ENCODE assay signal across 11 cellular contexts in the genomic region with DNA sequence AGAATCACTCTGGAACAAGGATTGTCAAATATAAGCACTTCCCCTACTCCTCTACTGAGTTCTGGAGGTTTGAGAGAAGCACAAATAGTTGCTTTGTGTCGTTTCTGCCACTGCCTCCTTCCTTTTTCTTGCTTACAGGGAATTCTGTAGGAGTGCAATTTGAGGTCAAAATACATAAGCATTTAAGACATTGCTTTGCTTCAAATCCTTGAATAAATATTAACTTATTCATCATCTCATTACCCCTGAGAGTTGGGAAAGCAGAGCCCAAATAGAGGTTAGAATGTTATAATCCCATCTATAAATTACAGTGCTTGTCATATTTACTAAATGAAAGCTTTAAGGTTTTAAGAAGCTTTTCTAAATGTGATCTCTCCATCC.
A peak's percentile ranks its signal among the peaks of the same experiment; 100 is the strongest.
DNase-seq lines count a peak whose midpoint lies in the region; ATAC-seq and TF ChIP-seq lines count a peak whose summit lies in the region.
"Had no signal": no experiment of that assay in that cellular context is flagged by ENCODE, and none has a peak within 500 bp of the region (broad histone marks: within the 10 kb centered on the region; RNA-seq: fewer than 3 reads in every experiment).

No MANE protein-coding gene starts in this region.

- H3K4me1 ChIP-seq in PC-3 (ENCODE audit: insufficient read depth, low read length): peaks cover 36% of the 10 kb centered on the region

- no peak overlapping the region for H3K4me3 ChIP-seq in PC-3 (ENCODE audit: low read length)
- H3K4me3 ChIP-seq: adrenal gland had no signal

- H3K27ac ChIP-seq in PC-3 (ENCODE audit: low read length): peak overlapping the region; percentile 68

- no peaks in the 10 kb centered on the region for H3K9me3 Mint-ChIP-seq in nephron

- intact Hi-C loops in PC-3 (cut with micrococcal nuclease): loop anchor here (5.0 kb wide), 1 partner anchor 176 kb away; no protein-coding TSS in a partner anchor

- no peaks in the 10 kb centered on the region for H3K9me2 ChIP-seq in PC-3 (replicated peaks; ENCODE audit: low read length)

- no TSS peak for BruUV-seq in PC-3 (replicated peaks; lab: Mats Ljungman, UMichigan)

- DNase-seq in ACHN (peak; percentile 77), PC-3 (peak; percentile 49), fibroblast of gingiva (ENCODE audit: low read depth) (peak; percentile 46), retina (no peak), NCI-H1436 (lab: John Stamatoyannopoulos, UW) (no peak), GF-D8 (lab: John Stamatoyannopoulos, UW) (no peak)
- DNase-seq: adrenal gland, hippocampal formation, MM.1S had no signal

- no peaks in the 10 kb centered on the region for H3K27me3 Mint-ChIP-seq in nephron (ENCODE audit: low read depth)

- H3K79me2 ChIP-seq in PC-3 (ENCODE audit: low read length): no peaks in the 10 kb centered on the region

- ATAC-seq in PC-3: no peak
- no peak for ATAC-seq in HG02588 (IDR thresholded peaks at IDR 0.05; ENCODE audit: unreplicated experiment)

- H3K4me3 Mint-ChIP-seq in nephron: peak overlapping the region in 2 of 3 experiments; percentile 6 to 13

- POLR2A ChIA-PET in PC-3 (lab: Charles Lee; ENCODE audit: unreplicated experiment): no interaction called here

- H2AFZ ChIP-seq in PC-3 (ENCODE audit: low read length): no peak overlapping the region

- no peak overlapping the region; the same call in 1 of the 2 replicates for H3K9ac ChIP-seq in PC-3 (ENCODE audit: low read length)

- H3K4me1 Mint-ChIP-seq in nephron: peaks cover 43% of the 10 kb centered on the region

- H3K36me3 ChIP-seq in PC-3 (ENCODE audit: low read depth, low read length): no peaks in the 10 kb centered on the region
- H3K36me3 ChIP-seq: adrenal gland had no signal

- no peaks in the 10 kb centered on the region for H3K36me3 Mint-ChIP-seq in nephron (ENCODE audit: low read depth)

- H4K20me1 ChIP-seq in PC-3 (ENCODE audit: low read length): no peaks in the 10 kb centered on the region

- no peaks in the 10 kb centered on the region for H3K9me3 ChIP-seq in PC-3 (ENCODE audit: low read length)
- H3K9me3 ChIP-seq: adrenal gland had no signal

- H3K4me2 ChIP-seq in PC-3 (ENCODE audit: low read length): peak overlapping the region; percentile 56

- H3K27ac Mint-ChIP-seq in nephron: peak overlapping the region; percentile 78 to 90 (median 90)

- TF ChIP-seq CTCF in PC-3 (conservative IDR thresholded peaks at IDR 0.05; ENCODE audit: low read depth, low read length) (no peak), nephron (IDR thresholded peaks at IDR 0.05; ENCODE audit: unreplicated experiment in 3 of 3) (no peak)

- peaks cover 12% of the 10 kb centered on the region for H3F3A ChIP-seq in PC-3 (ENCODE audit: low read length, unreplicated experiment)

- H3K27me3 ChIP-seq in PC-3 (ENCODE audit: low read length): no peaks in the 10 kb centered on the region
- H3K27me3 ChIP-seq: adrenal gland had no signal

- in situ Hi-C loops in ACHN (cut with HindIII; ENCODE audit: low pct_ligation_motif_present, low pct_unique_long_range_greater_than_20kb, low sequenced_read_pairs): no loop called here

- CTCF ChIA-PET in PC-3 (lab: Charles Lee): no interaction called here

Comparison
In these comparisons a context has a peak if more than half of its experiments do, and no peak if none do; other contexts are left out.
1. DNase-seq: peak in ACHN (single experiment), PC-3 (single experiment) and fibroblast of gingiva (single experiment); none in retina (single experiment), NCI-H1436 (single experiment) and GF-D8 (single experiment).